27 cellular contexts compared by ENCODE assay signal in the genomic region with DNA sequence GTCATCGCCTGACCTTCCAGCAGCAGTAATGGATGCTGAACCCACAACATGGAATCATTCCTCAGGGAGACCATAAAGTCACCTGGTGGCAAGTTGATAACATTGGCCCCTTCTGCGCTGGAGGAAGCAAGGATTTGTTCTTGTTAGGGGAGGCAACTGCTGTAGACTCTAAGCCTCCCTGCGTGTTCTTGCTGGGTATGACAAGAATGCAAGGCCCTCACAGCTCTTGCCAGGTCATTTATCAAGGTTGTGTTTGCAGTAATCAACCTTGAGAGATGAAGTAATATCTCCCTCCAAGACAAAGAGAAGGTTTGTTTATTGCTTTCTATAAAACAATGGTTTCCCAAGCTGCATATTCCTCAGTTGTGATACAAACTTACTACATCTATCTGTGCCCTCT.
"Had no signal": no experiment of that assay in that cellular context is flagged by ENCODE, and none has a peak within 500 bp of the region (broad histone marks: within the 10 kb centered on the region; RNA-seq: fewer than 3 reads in every experiment).

No MANE protein-coding gene starts in this region.

- H3K27ac ChIP-seq: heart left ventricle, left lung, lower lobe of right lung, parathyroid adenoma, sigmoid colon, spleen, thyroid gland, transverse colon, upper lobe of right lung had no signal

- H3K27ac Mint-ChIP-seq: immature natural killer cell; mesothelial cell of epicardium; nephron; stimulated activated effector memory CD8-positive, alpha-beta T cell treated with anti-CD3 and anti-CD28 coated beads, Interleukin-12 subunit alpha, Interleukin-12 subunit beta, amount 100 ng/mL, for 72 hours; stimulated activated naive CD8-positive, alpha-beta T cell treated with anti-CD3 and anti-CD28 coated beads, Interleukin-15, Interleukin-2, amounts not matched to agents 100 ng/mL and 50 ng/mL, for 24 hours had no signal

- ATAC-seq: heart left ventricle; left colon; left lung; lower lobe of right lung; naive thymus-derived CD8-positive, alpha-beta T cell; right cardiac atrium; stimulated activated effector memory CD8-positive, alpha-beta T cell treated with anti-CD3 and anti-CD28 coated beads, Interleukin-12 subunit alpha, Interleukin-12 subunit beta, amount 100 ng/mL, for 72 hours had no signal

- H3K27me3 ChIP-seq: heart left ventricle, left lung, sigmoid colon, thyroid gland, transverse colon, upper lobe of right lung had no signal

- H3K9me3 ChIP-seq: heart left ventricle, left lung, lower lobe of right lung, sigmoid colon, spleen, thyroid gland, transverse colon, upper lobe of right lung had no signal

- H3K4me1 Mint-ChIP-seq: immature natural killer cell; naive thymus-derived CD8-positive, alpha-beta T cell; nephron; neural crest cell; stimulated activated effector memory CD8-positive, alpha-beta T cell treated with anti-CD3 and anti-CD28 coated beads, Interleukin-12 subunit alpha, Interleukin-12 subunit beta, amount 100 ng/mL, for 72 hours had no signal

- DNase-seq: heart left ventricle; hypothalamus; immature natural killer cell; kidney; left colon; left lung; lower lobe of right lung; mammary epithelial cell; mesenchymal stem cell; naive thymus-derived CD8-positive, alpha-beta T cell; nucleus accumbens; retina; right cardiac atrium; sigmoid colon; small intestine; spleen; stimulated activated CD4-positive, alpha-beta T cell treated with anti-CD3 and anti-CD28 coated beads, Interleukin-4, amount 100 ng/mL, for 24 hours; stimulated activated naive CD4-positive, alpha-beta T cell; thyroid gland; transverse colon; upper lobe of right lung had no signal

- H3K9me3 Mint-ChIP-seq: immature natural killer cell; nephron; neural crest cell; stimulated activated effector memory CD8-positive, alpha-beta T cell treated with anti-CD3 and anti-CD28 coated beads, Interleukin-12 subunit alpha, Interleukin-12 subunit beta, amount 100 ng/mL, for 72 hours; stimulated activated naive CD8-positive, alpha-beta T cell treated with anti-CD3 and anti-CD28 coated beads, Interleukin-15, Interleukin-2, amounts not matched to agents 100 ng/mL and 50 ng/mL, for 24 hours had no signal

- H3K4me3 ChIP-seq: heart left ventricle, left lung, lower lobe of right lung, sigmoid colon, spleen, thyroid gland, transverse colon, upper lobe of right lung had no signal

- H3K4me1 ChIP-seq: left lung, lower lobe of right lung, parathyroid adenoma, spleen, thyroid gland, transverse colon, upper lobe of right lung had no signal

- H3K36me3 ChIP-seq: heart left ventricle, left lung, lower lobe of right lung, sigmoid colon, spleen, thyroid gland, transverse colon, upper lobe of right lung had no signal

- H3K4me3 Mint-ChIP-seq: immature natural killer cell; mesothelial cell of epicardium; naive thymus-derived CD8-positive, alpha-beta T cell; nephron; neural crest cell; stimulated activated effector memory CD8-positive, alpha-beta T cell treated with anti-CD3 and anti-CD28 coated beads, Interleukin-12 subunit alpha, Interleukin-12 subunit beta, amount 100 ng/mL, for 72 hours; stimulated activated naive CD8-positive, alpha-beta T cell treated with anti-CD3 and anti-CD28 coated beads, Interleukin-15, Interleukin-2, amounts not matched to agents 100 ng/mL and 50 ng/mL, for 24 hours had no signal

- H3K36me3 Mint-ChIP-seq: immature natural killer cell; mesothelial cell of epicardium; naive thymus-derived CD8-positive, alpha-beta T cell; stimulated activated effector memory CD8-positive, alpha-beta T cell treated with anti-CD3 and anti-CD28 coated beads, Interleukin-12 subunit alpha, Interleukin-12 subunit beta, amount 100 ng/mL, for 72 hours had no signal
